8 cellular contexts compared by ENCODE assay signal in genomic region chr10:71963756-71964668, GRCh38. TPM values are rescaled to one million over a fixed set of nuclear protein-coding genes. Genes with fewer than 3 reads are reported as not detected.
DNase-seq lines count a peak whose midpoint lies in the region; ATAC-seq and TF ChIP-seq lines count a peak whose summit lies in the region.

A gene with protein sequence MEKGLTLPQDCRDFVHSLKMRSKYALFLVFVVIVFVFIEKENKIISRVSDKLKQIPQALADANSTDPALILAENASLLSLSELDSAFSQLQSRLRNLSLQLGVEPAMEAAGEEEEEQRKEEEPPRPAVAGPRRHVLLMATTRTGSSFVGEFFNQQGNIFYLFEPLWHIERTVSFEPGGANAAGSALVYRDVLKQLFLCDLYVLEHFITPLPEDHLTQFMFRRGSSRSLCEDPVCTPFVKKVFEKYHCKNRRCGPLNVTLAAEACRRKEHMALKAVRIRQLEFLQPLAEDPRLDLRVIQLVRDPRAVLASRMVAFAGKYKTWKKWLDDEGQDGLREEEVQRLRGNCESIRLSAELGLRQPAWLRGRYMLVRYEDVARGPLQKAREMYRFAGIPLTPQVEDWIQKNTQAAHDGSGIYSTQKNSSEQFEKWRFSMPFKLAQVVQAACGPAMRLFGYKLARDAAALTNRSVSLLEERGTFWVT (plus strand): TSS chr10:71964395. CDS start chr10:72005843, 41,448 bp downstream.

- H3K36me3 ChIP-seq in SJCRH30 (no peaks in the 10 kb centered on the region), suprapubic skin (no peaks in the 10 kb centered on the region)
- no peaks in the 10 kb centered on the region for H3K36me3 ChIP-seq in effector memory CD4-positive, alpha-beta T cell (ENCODE audit: control insufficient read depth, insufficient read depth, low read length)

- peaks cover 8% of the 10 kb centered on the region for H3K4me1 Mint-ChIP-seq in activated CD4-positive, alpha-beta T cell treated with anti-CD3 and anti-CD28 coated beads, Interleukin-2, amount 10 ng/mL, durations not matched to agents 24 days and 14 days

- H3K4me3 ChIP-seq in SJCRH30 (peak within 1 kb of the TSS; percentile 74), suprapubic skin (peak within 1 kb of the TSS; percentile 77)
- H3K4me3 ChIP-seq in effector memory CD4-positive, alpha-beta T cell (ENCODE audit: insufficient read depth, low read depth, low read length, poor library complexity, severe bottlenecking) = peak within 1 kb of the TSS; percentile 44

- no peaks in the 10 kb centered on the region for H3K27me3 ChIP-seq in SJCRH30
- H3K27me3 ChIP-seq in effector memory CD4-positive, alpha-beta T cell (replicated peaks; ENCODE audit: control insufficient read depth, insufficient read depth, low read length, poor library complexity, severe bottlenecking) = peaks cover 8% of the 10 kb centered on the region
- no peaks in the 10 kb centered on the region for H3K27me3 ChIP-seq in suprapubic skin

- TF ChIP-seq POLR2A in suprapubic skin (IDR thresholded peaks at IDR 0.05) = peak in 1 of 2 donors; percentile 8

- H3K27ac Mint-ChIP-seq in activated CD4-positive, alpha-beta T cell treated with anti-CD3 and anti-CD28 coated beads, Interleukin-2, amount 10 ng/mL, durations not matched to agents 24 days and 14 days = peak within 1 kb of the TSS; percentile 66

- TF ChIP-seq CTCF in suprapubic skin (IDR thresholded peaks at IDR 0.05) = no peak

- peak within 1 kb of the TSS; percentile 31; the same call in 1 of the 2 replicates for H3K27ac ChIP-seq in SJCRH30
- H3K27ac ChIP-seq in effector memory CD4-positive, alpha-beta T cell (ENCODE audit: insufficient read depth, low read length, poor library complexity, severe bottlenecking) = no peak within 1 kb of the TSS
- peak within 1 kb of the TSS; percentile 96 for H3K27ac ChIP-seq in suprapubic skin

- H3K9me3 Mint-ChIP-seq in activated CD4-positive, alpha-beta T cell treated with anti-CD3 and anti-CD28 coated beads, Interleukin-2, amount 10 ng/mL, durations not matched to agents 24 days and 14 days = no peaks in the 10 kb centered on the region

- 6% methylated on average over 36 of the region's 88 CpGs for WGBS in suprapubic skin

- no peak for TF ChIP-seq EP300 in suprapubic skin (IDR thresholded peaks at IDR 0.05)

- intact Hi-C loops in activated CD4-positive, alpha-beta T cell treated with anti-CD3 and anti-CD28 coated beads, Interleukin-2, amount 10 ng/mL, durations not matched to agents 24 days and 14 days (cut with micrococcal nuclease) = no loop called here

- H3K9me3 ChIP-seq in SJCRH30 (replicated peaks) (no peaks in the 10 kb centered on the region), suprapubic skin (no peaks in the 10 kb centered on the region)
- no peaks in the 10 kb centered on the region for H3K9me3 ChIP-seq in effector memory CD4-positive, alpha-beta T cell (ENCODE audit: control insufficient read depth, low read length)

- H3K27me3 Mint-ChIP-seq in activated CD4-positive, alpha-beta T cell treated with anti-CD3 and anti-CD28 coated beads, Interleukin-2, amount 10 ng/mL, durations not matched to agents 24 days and 14 days = peaks cover 61% of the 10 kb centered on the region

- ATAC-seq in GM18502 (IDR thresholded peaks at IDR 0.05; ENCODE audit: poor library complexity, unreplicated experiment) = no peak

- no peaks in the 10 kb centered on the region for H3K36me3 Mint-ChIP-seq in activated CD4-positive, alpha-beta T cell treated with anti-CD3 and anti-CD28 coated beads, Interleukin-2, amount 10 ng/mL, durations not matched to agents 24 days and 14 days (ENCODE audit: low read depth)

- peak; percentile 65 for DNase-seq in activated CD4-positive, alpha-beta T cell treated with anti-CD3 and anti-CD28 coated beads, Interleukin-2, amount 10 ng/mL, durations not matched to agents 24 days and 14 days
- no peak for DNase-seq in activated CD4-positive, alpha-beta T cell treated with anti-CD3 and anti-CD28 coated beads, Interleukin-2, amount 50 U/mL, for 4 hours
- DNase-seq in SJCRH30 (peak; percentile 41 to 62), lung microvascular endothelial cell (ENCODE audit: low read depth in 2 of 2) (peak; percentile 67 to 72), suprapubic skin (ENCODE audit: low spot score in 2 of 2) (no peak), MV-4-11 (lab: John Stamatoyannopoulos, UW) (no peak)
- no peak for DNase-seq in effector memory CD4-positive, alpha-beta T cell

- peaks cover 5% of the 10 kb centered on the region; the same call in 1 of the 2 replicates for H3K4me1 ChIP-seq in SJCRH30
- peaks cover 5% of the 10 kb centered on the region for H3K4me1 ChIP-seq in effector memory CD4-positive, alpha-beta T cell (ENCODE audit: control insufficient read depth, insufficient read depth, low read length, poor library complexity, severe bottlenecking)
- peaks cover 46% of the 10 kb centered on the region for H3K4me1 ChIP-seq in suprapubic skin

- peak within 1 kb of the TSS; percentile 77 for H3K4me3 Mint-ChIP-seq in activated CD4-positive, alpha-beta T cell treated with anti-CD3 and anti-CD28 coated beads, Interleukin-2, amount 10 ng/mL, durations not matched to agents 24 days and 14 days

RNA-seq across cellular contexts. Expression of the gene that starts here (rescaled TPM):
- 0.36 and 0.63 TPM in 2 replicates for total RNA-seq in activated CD4-positive, alpha-beta T cell treated with anti-CD3 and anti-CD28 coated beads, Interleukin-2, amount 10 ng/mL, durations not matched to agents 24 days and 14 days
- 10.1 and 10.4 TPM in 2 replicates for total RNA-seq in SJCRH30 (2014; rRNA removed; shearing (Covaris generic))
- total RNA-seq in lung microvascular endothelial cell (5.4 and 6.9 TPM in 2 replicates), suprapubic skin (10 to 100 TPM; 17.9 to 29.3 (median 23.2) TPM)

Comparison
In these comparisons a context has a peak if more than half of its experiments do, and no peak if none do; other contexts are left out.
1. Peak in DNase-seq in activated CD4-positive, alpha-beta T cell treated with anti-CD3 and anti-CD28 coated beads, Interleukin-2, amount 10 ng/mL, durations not matched to agents 24 days and 14 days; RNA of the gene not detected or under 1 TPM.
2. DNase-seq: peak in SJCRH30 (2 of 2) and lung microvascular endothelial cell (2 of 2); none in activated CD4-positive, alpha-beta T cell treated with anti-CD3 and anti-CD28 coated beads, Interleukin-2, amount 50 U/mL, for 4 hours (0 of 2), effector memory CD4-positive, alpha-beta T cell (0 of 3), suprapubic skin (0 of 2) and MV-4-11 (single experiment).
3. Peak in every context shown above with its lines, with median percentiles within 50 percentile points of each other: H3K4me3 ChIP-seq.